In the genomic region with DNA sequence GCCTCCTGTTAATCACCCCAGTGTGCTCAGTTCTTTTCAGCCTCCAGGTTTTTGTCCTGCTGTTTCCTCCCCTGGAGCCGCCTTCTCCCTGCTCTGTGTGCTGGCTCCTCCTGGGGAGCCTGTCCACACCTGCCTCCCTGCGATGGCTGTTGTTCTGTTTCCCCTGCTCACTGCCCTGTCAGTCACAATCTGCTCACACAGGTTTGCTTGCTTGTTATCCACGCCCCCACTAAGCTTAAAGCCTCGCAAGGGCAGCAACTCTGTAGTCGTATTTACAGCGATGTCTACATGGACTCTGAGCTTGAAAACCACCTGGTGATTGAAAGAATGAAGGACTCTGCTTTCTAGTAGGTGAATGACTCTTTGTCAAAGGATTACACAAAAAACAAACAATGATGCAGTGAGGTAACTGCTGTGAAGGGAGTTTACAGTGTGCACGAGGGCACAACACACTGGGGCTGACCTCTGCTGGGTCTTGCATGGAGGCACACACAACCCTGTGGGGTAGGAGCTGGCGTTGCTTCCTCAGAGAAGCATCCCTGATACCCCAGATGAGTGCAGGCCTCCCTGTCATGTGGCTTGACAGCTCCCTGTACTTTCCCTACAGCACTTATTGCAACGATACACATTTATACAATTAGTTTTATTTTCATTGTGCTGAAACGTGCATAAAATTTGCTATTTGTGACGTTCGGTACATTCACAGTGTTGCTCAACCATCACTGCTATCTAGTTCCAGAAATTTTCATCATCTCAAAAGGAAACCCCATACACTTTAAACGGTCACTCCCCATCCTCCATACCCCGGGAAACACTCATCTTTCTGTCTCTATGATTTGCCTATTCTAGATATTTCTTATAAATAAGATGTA, we compare ENCODE assay signal across 14 cellular contexts. TPM values are rescaled to one million over a fixed set of nuclear protein-coding genes. Genes with fewer than 3 reads are reported as not detected.
DNase-seq lines count a peak whose midpoint lies in the region; ATAC-seq and TF ChIP-seq lines count a peak whose summit lies in the region.
"Had no signal": no experiment of that assay in that cellular context is flagged by ENCODE, and none has a peak within 500 bp of the region (broad histone marks: within the 10 kb centered on the region; RNA-seq: fewer than 3 reads in every experiment).

No MANE protein-coding gene starts in this region.

- DNase-seq in COR-L47 (lab: John Stamatoyannopoulos, UW) (peak; percentile 66), HS-5 (ENCODE audit: low read depth) (peak; percentile 60), WERI-Rb-1 (peak; percentile 61), iPS-NIHi11 (ENCODE audit: low spot score) (peak; percentile 44), immature natural killer cell (no peak), KBM-7 (no peak)
- DNase-seq in CD4-positive, alpha-beta T cell: no peak
- DNase-seq: cerebellar nuclear complex, DMS 273 treated with DMSO at 0.1 percent for 48 hours, NCI-H1436 treated with DMSO at 0.1 percent for 48 hours, spleen had no signal

- intact Hi-C loops in CD4-positive, alpha-beta T cell (cut with DNase I, micrococcal nuclease): loop anchor here in 1 of 2 experiments (5.0 kb wide), 1 partner anchor 39 kb away; a partner anchor contains a TSS

- POLR2A ChIA-PET in CD4-positive, alpha-beta T cell (lab: Charles Lee): interaction anchor here (0.6 kb wide), 1 partner anchor 281 kb away, joined by 4 read pairs; no protein-coding TSS in a partner anchor

- H3K4me3 ChIP-seq in WERI-Rb-1 (ENCODE audit: low read depth, low read length): no peak overlapping the region
- H3K4me3 ChIP-seq: spleen had no signal

- H3K27me3 Mint-ChIP-seq in CD4-positive, alpha-beta T cell: no peaks in the 10 kb centered on the region
- H3K27me3 Mint-ChIP-seq in immature natural killer cell (ENCODE audit: low read depth in 3 of 3): peaks cover 0 to 4% (median 2%) of the 10 kb centered on the region in 3 donors

- in situ Hi-C loops in KBM-7 (cut with MboI; ENCODE audit: low pct_unique_long_range_greater_than_20kb, low sequenced_read_pairs): no loop called here

- ATAC-seq in CD4-positive, alpha-beta T cell (ENCODE audit: poor library complexity): no peak
- ATAC-seq in GM21723 (IDR thresholded peaks at IDR 0.05; ENCODE audit: unreplicated experiment): no peak

- H3K27ac Mint-ChIP-seq in CD4-positive, alpha-beta T cell: no peak overlapping the region
- no peak overlapping the region for H3K27ac Mint-ChIP-seq in immature natural killer cell

- TF ChIP-seq CTCF in WERI-Rb-1 (IDR thresholded peaks at IDR 0.05; ENCODE audit: low read depth, low read length): no peak
- no peak for TF ChIP-seq CTCF in CD4-positive, alpha-beta T cell (IDR thresholded peaks at IDR 0.05)

- peaks cover 35% of the 10 kb centered on the region for H3K4me1 Mint-ChIP-seq in CD4-positive, alpha-beta T cell (ENCODE audit: low read depth)
- no peaks in the 10 kb centered on the region for H3K4me1 Mint-ChIP-seq in immature natural killer cell

- no peaks in the 10 kb centered on the region for H3K27me3 ChIP-seq in WERI-Rb-1 (ENCODE audit: insufficient read depth, low read depth, severe bottlenecking)
- no peaks in the 10 kb centered on the region for H3K27me3 ChIP-seq in CD4-positive, alpha-beta T cell (ENCODE audit: control insufficient read depth, insufficient read depth, low read length)

- H3K4me3 Mint-ChIP-seq in CD4-positive, alpha-beta T cell: no peak overlapping the region
- no peak overlapping the region for H3K4me3 Mint-ChIP-seq in immature natural killer cell

- CTCF ChIA-PET in CD4-positive, alpha-beta T cell (lab: Charles Lee): no interaction called here

- H3K27ac ChIP-seq in WERI-Rb-1: no peak overlapping the region
- no peak overlapping the region for H3K27ac ChIP-seq in CD4-positive, alpha-beta T cell (ENCODE audit: low read depth, low read length)
- H3K27ac ChIP-seq: spleen had no signal

- no peaks in the 10 kb centered on the region for H3K36me3 ChIP-seq in WERI-Rb-1
- H3K36me3 ChIP-seq: spleen had no signal

- no peaks in the 10 kb centered on the region for H3K36me3 Mint-ChIP-seq in CD4-positive, alpha-beta T cell (ENCODE audit: low read depth)
- no peaks in the 10 kb centered on the region for H3K36me3 Mint-ChIP-seq in immature natural killer cell

- H3K9me3 Mint-ChIP-seq in CD4-positive, alpha-beta T cell: no peaks in the 10 kb centered on the region
- H3K9me3 Mint-ChIP-seq in immature natural killer cell: no peaks in the 10 kb centered on the region

- H3K9me3 ChIP-seq in WERI-Rb-1 (ENCODE audit: severe bottlenecking): no peaks in the 10 kb centered on the region
- H3K9me3 ChIP-seq in CD4-positive, alpha-beta T cell (ENCODE audit: control insufficient read depth, low read length): no peaks in the 10 kb centered on the region
- H3K9me3 ChIP-seq: spleen had no signal

RNA-seq across cellular contexts. Expression of a gene that starts 39.7 kb away (rescaled TPM):
- not detected for total RNA-seq in CD4-positive, alpha-beta T cell
- not detected for polyA plus RNA-seq in immature natural killer cell
- total RNA-seq: glomerular endothelial cell, mononuclear cell, spleen had no signal
- polyA plus RNA-seq: spleen had no signal

Comparison
In these comparisons a context has a peak if more than half of its experiments do, and no peak if none do; other contexts are left out.
1. DNase-seq: peak in COR-L47 (single experiment), HS-5 (single experiment), WERI-Rb-1 (single experiment) and iPS-NIHi11 (single experiment); none in CD4-positive, alpha-beta T cell (0 of 10), immature natural killer cell (0 of 3) and KBM-7 (single experiment).